Comparison of ENCODE assay signal across 14 cellular contexts in the genomic region with DNA sequence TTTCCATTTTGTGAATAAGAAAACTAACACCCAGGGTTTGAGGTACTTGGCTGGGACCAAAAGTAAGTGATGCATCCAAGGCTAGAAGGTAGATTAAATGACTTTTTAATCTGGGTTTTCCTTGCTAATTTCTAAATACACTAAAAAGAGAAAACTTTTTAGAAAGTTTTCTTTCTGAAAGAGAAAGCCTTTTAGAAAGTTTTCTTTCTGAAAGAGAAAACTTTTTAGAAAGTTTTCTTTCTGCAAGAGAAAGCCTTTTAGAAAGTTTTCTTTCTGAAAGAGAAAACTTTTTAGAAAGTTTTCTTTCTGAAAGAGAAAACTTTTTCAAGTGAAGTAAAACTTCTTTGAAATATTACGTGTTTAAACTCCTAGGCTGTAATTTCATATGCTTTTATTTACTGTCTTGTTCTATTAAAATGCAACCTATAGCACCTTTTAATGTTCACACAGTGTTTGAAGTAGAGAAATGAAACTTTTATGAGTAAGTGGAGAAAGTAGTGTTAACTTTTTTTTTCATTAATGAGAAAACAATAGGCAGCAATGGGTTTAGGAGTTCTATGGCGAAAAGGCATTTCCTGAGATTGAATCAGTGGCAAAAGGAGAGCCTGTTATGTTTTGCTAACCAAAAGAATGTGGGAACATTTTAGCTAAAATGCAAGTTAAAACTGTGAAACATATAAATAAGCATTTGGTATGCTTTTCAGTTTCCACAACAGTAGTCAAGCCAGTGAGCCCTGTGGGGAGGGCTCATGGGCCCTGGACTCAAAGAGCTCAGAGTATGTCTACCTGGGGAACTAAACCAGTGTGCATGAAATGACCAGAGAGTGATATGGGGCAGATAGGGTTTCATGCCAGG.
DNase-seq lines count a peak whose midpoint lies in the region; ATAC-seq and TF ChIP-seq lines count a peak whose summit lies in the region.
"Had no signal": no experiment of that assay in that cellular context is flagged by ENCODE, and none has a peak within 500 bp of the region (broad histone marks: within the 10 kb centered on the region; RNA-seq: fewer than 3 reads in every experiment).

No MANE protein-coding gene starts in this region.

- H3K4me1 Mint-ChIP-seq in activated T-helper 1 cell treated with anti-CD3 and anti-CD28 coated beads, Interleukin-12 subunit alpha, Interleukin-12 subunit beta, Interleukin-2, Interleukin-4 antibody, amounts not matched to agents 30 ng/mL and 10 ng/mL and 1 ng/mL, durations not matched to agents 14 hours and 24 hours and 36 hours (ENCODE audit: low read depth): peaks cover 52% of the 10 kb centered on the region
- H3K4me1 Mint-ChIP-seq in type B pancreatic cell (ENCODE audit: unreplicated experiment): no peaks in the 10 kb centered on the region

- H3K9me3 Mint-ChIP-seq in activated T-helper 1 cell treated with anti-CD3 and anti-CD28 coated beads, Interleukin-12 subunit alpha, Interleukin-12 subunit beta, Interleukin-2, Interleukin-4 antibody, amounts not matched to agents 30 ng/mL and 10 ng/mL and 1 ng/mL, durations not matched to agents 14 hours and 24 hours and 36 hours: peaks cover 13% of the 10 kb centered on the region
- H3K9me3 Mint-ChIP-seq in type B pancreatic cell: peaks cover 6% of the 10 kb centered on the region

- no peak for TF ChIP-seq CTCF in AG10803 (conservative IDR thresholded peaks at IDR 0.05; ENCODE audit: low read length)
- TF ChIP-seq CTCF in GM12865 (IDR thresholded peaks at IDR 0.05; ENCODE audit: insufficient read depth, low read depth, low read length, missing control alignments): no peak
- TF ChIP-seq CTCF in fibroblast of villous mesenchyme (IDR thresholded peaks at IDR 0.05; ENCODE audit: insufficient read depth, low read depth, low read length): no peak
- no peak for TF ChIP-seq CTCF in type B pancreatic cell (conservative IDR thresholded peaks at IDR 0.05)
- no peak for TF ChIP-seq CTCF in RWPE1 (conservative IDR thresholded peaks at IDR 0.05; ENCODE audit: low read depth)

- peak overlapping the region; percentile 27 for H3K4me3 Mint-ChIP-seq in activated T-helper 1 cell treated with anti-CD3 and anti-CD28 coated beads, Interleukin-12 subunit alpha, Interleukin-12 subunit beta, Interleukin-2, Interleukin-4 antibody, amounts not matched to agents 30 ng/mL and 10 ng/mL and 1 ng/mL, durations not matched to agents 14 hours and 24 hours and 36 hours
- no peak overlapping the region for H3K4me3 Mint-ChIP-seq in type B pancreatic cell

- DNase-seq in AG10803 (ENCODE audit: low read depth): peak; percentile 75
- peak; percentile 73 for DNase-seq in GM12865 (ENCODE audit: low read depth)
- DNase-seq in activated T-helper 1 cell treated with anti-CD3 and anti-CD28 coated beads, Interleukin-12 subunit alpha, Interleukin-12 subunit beta, Interleukin-2, Interleukin-4 antibody, amounts not matched to agents 30 ng/mL and 10 ng/mL and 1 ng/mL, durations not matched to agents 14 hours and 24 hours and 36 hours (ENCODE audit: low spot score): no peak
- DNase-seq in fibroblast of villous mesenchyme (ENCODE audit: low read depth): peak; percentile 9
- DNase-seq in type B pancreatic cell (ENCODE audit: extremely low spot score, unreplicated experiment): no peak
- DNase-seq in RWPE1 (ENCODE audit: low spot score): no peak
- DNase-seq: dorsolateral prefrontal cortex, GOT3, hypothalamus, NCI-H1048, NCI-H82 had no signal

- ATAC-seq in GM18502 (IDR thresholded peaks at IDR 0.05; ENCODE audit: poor library complexity, unreplicated experiment) (no peak), GM21515 (IDR thresholded peaks at IDR 0.05; ENCODE audit: unreplicated experiment) (no peak)

- CTCF ChIA-PET in RWPE1 (lab: Yijun Ruan, JAX): no interaction called here

- peaks cover 1% of the 10 kb centered on the region for H3K36me3 Mint-ChIP-seq in activated T-helper 1 cell treated with anti-CD3 and anti-CD28 coated beads, Interleukin-12 subunit alpha, Interleukin-12 subunit beta, Interleukin-2, Interleukin-4 antibody, amounts not matched to agents 30 ng/mL and 10 ng/mL and 1 ng/mL, durations not matched to agents 14 hours and 24 hours and 36 hours (ENCODE audit: low read depth)
- H3K36me3 Mint-ChIP-seq in type B pancreatic cell: peaks cover 3% of the 10 kb centered on the region

- no peak overlapping the region for H3K27ac ChIP-seq in RWPE1

- intact Hi-C loops in activated T-helper 1 cell treated with anti-CD3 and anti-CD28 coated beads, Interleukin-12 subunit alpha, Interleukin-12 subunit beta, Interleukin-2, Interleukin-4 antibody, amounts not matched to agents 30 ng/mL and 10 ng/mL and 1 ng/mL, durations not matched to agents 14 hours and 24 hours and 36 hours (cut with micrococcal nuclease): loop anchor here (1.0 to 10.0 kb wide), 6 partner anchors 26 to 459 kb away; partner anchors contain the start of genes ADRA2A and SMNDC1

- peak overlapping the region; percentile 67 for H3K27ac Mint-ChIP-seq in activated T-helper 1 cell treated with anti-CD3 and anti-CD28 coated beads, Interleukin-12 subunit alpha, Interleukin-12 subunit beta, Interleukin-2, Interleukin-4 antibody, amounts not matched to agents 30 ng/mL and 10 ng/mL and 1 ng/mL, durations not matched to agents 14 hours and 24 hours and 36 hours
- no peak overlapping the region for H3K27ac Mint-ChIP-seq in type B pancreatic cell

- H3K4me3 ChIP-seq in AG10803 (ENCODE audit: low read length) (no peak overlapping the region), GM12865 (ENCODE audit: low read depth, low read length) (peak overlapping the region; percentile 27), fibroblast of villous mesenchyme (ENCODE audit: low read depth, low read length) (no peak overlapping the region)
- H3K4me3 ChIP-seq: dorsolateral prefrontal cortex, smooth muscle cell had no signal

- H3K27me3 Mint-ChIP-seq in activated T-helper 1 cell treated with anti-CD3 and anti-CD28 coated beads, Interleukin-12 subunit alpha, Interleukin-12 subunit beta, Interleukin-2, Interleukin-4 antibody, amounts not matched to agents 30 ng/mL and 10 ng/mL and 1 ng/mL, durations not matched to agents 14 hours and 24 hours and 36 hours (ENCODE audit: insufficient read depth): peaks cover 3% of the 10 kb centered on the region
- H3K27me3 Mint-ChIP-seq in type B pancreatic cell: no peaks in the 10 kb centered on the region

- POLR2A ChIA-PET in RWPE1 (lab: Yijun Ruan, JAX; ENCODE audit: low non-redundant PET): no interaction called here

Comparison
In these comparisons a context has a peak if more than half of its experiments do, and no peak if none do; other contexts are left out.
1. DNase-seq: peak in AG10803 (single experiment), GM12865 (single experiment) and fibroblast of villous mesenchyme (single experiment); none in activated T-helper 1 cell treated with anti-CD3 and anti-CD28 coated beads, Interleukin-12 subunit alpha, Interleukin-12 subunit beta, Interleukin-2, Interleukin-4 antibody, amounts not matched to agents 30 ng/mL and 10 ng/mL and 1 ng/mL, durations not matched to agents 14 hours and 24 hours and 36 hours (single experiment), type B pancreatic cell (single experiment) and RWPE1 (single experiment).